34 cellular contexts compared by ENCODE assay signal in genomic region chr18:28287146-28287545, GRCh38.
"Had no signal": no experiment of that assay in that cellular context is flagged by ENCODE, and none has a peak within 500 bp of the region (broad histone marks: within the 10 kb centered on the region; RNA-seq: fewer than 3 reads in every experiment).

No MANE protein-coding gene starts in this region.

- H3K4me1 ChIP-seq: gastroesophageal sphincter, left lung, lower lobe of right lung, right lobe of liver had no signal

- H3K27ac Mint-ChIP-seq: activated CD4-positive, alpha-beta memory T cell treated with anti-CD3 and anti-CD28 coated beads for 36 hours; activated CD4-positive, alpha-beta T cell treated with anti-CD3 and anti-CD28 coated beads, Interleukin-2, amount 10 ng/mL, durations not matched to agents 24 days and 14 days; activated naive CD4-positive, alpha-beta T cell treated with anti-CD3 and anti-CD28 coated beads, Interleukin-2, amount 10 ng/mL, durations not matched to agents 7 days and 5 days; nephron; progenitor cell of endocrine pancreas; stimulated activated effector memory CD8-positive, alpha-beta T cell treated with anti-CD3 and anti-CD28 coated beads, Interleukin-12 subunit alpha, Interleukin-12 subunit beta, amount 100 ng/mL, for 72 hours; stimulated activated naive CD8-positive, alpha-beta T cell treated with anti-CD3 and anti-CD28 coated beads, Interleukin-15, Interleukin-2, amounts not matched to agents 100 ng/mL and 50 ng/mL, for 24 hours; T-helper 1 cell treated with Interleukin-12 subunit alpha and Interleukin-12 subunit beta and Interleukin-4 antibody, amounts not matched to agents 30 μg/mL and 1 μg/mL, for 36 hours had no signal

- H3K9me3 Mint-ChIP-seq: nephron had no signal

- DNase-seq: activated CD4-positive, alpha-beta memory T cell treated with anti-CD3 and anti-CD28 coated beads for 36 hours; activated CD4-positive, alpha-beta T cell treated with anti-CD3 and anti-CD28 coated beads, Interleukin-2, amount 10 ng/mL, durations not matched to agents 24 days and 14 days; activated CD4-positive, CD25-positive, alpha-beta regulatory T cell treated with anti-CD3 and anti-CD28 coated beads, Interleukin-2, amount 50 U/mL, for 72 hours; activated CD8-positive, alpha-beta memory T cell treated with anti-CD3 and anti-CD28 coated beads, Interleukin-2, amount 50 U/mL, for 4 hours; activated gamma-delta T cell; activated naive CD4-positive, alpha-beta T cell treated with anti-CD3 and anti-CD28 coated beads, Interleukin-2, amount 10 ng/mL, durations not matched to agents 7 days and 5 days; activated T-cell treated with anti-CD3 and anti-CD28 coated beads, Interleukin-2, amount 50 U/mL, for 1 hour; amniotic stem cell; brain microvascular endothelial cell; dorsolateral prefrontal cortex; effector memory CD4-positive, alpha-beta T cell; head of caudate nucleus; left lung; lower lobe of right lung; mesenchymal stem cell; ovary; right lobe of liver; stimulated activated CD4-positive, alpha-beta T cell treated with anti-CD3 and anti-CD28 coated beads, Interleukin-12 subunit alpha, Interleukin-12 subunit beta, amount 100 ng/mL, for 4 hours; stimulated activated CD4-positive, alpha-beta T cell treated with anti-CD3 and anti-CD28 coated beads, Interleukin-4, amount 100 ng/mL, for 1 hour; T1000; trophoblast cell; WERI-Rb-1 had no signal

- H3K4me3 ChIP-seq: coronary artery, dorsolateral prefrontal cortex, gastroesophageal sphincter, left lung, lower lobe of right lung, ovary, right lobe of liver, skin epidermis, thoracic aorta had no signal

- H3K4me3 Mint-ChIP-seq: activated CD4-positive, alpha-beta memory T cell treated with anti-CD3 and anti-CD28 coated beads for 36 hours; activated CD4-positive, alpha-beta T cell treated with anti-CD3 and anti-CD28 coated beads, Interleukin-2, amount 10 ng/mL, durations not matched to agents 24 days and 14 days; activated naive CD4-positive, alpha-beta T cell treated with anti-CD3 and anti-CD28 coated beads, Interleukin-2, amount 10 ng/mL, durations not matched to agents 7 days and 5 days; nephron; stimulated activated effector memory CD8-positive, alpha-beta T cell treated with anti-CD3 and anti-CD28 coated beads, Interleukin-12 subunit alpha, Interleukin-12 subunit beta, amount 100 ng/mL, for 72 hours; stimulated activated naive CD8-positive, alpha-beta T cell treated with anti-CD3 and anti-CD28 coated beads, Interleukin-15, Interleukin-2, amounts not matched to agents 100 ng/mL and 50 ng/mL, for 24 hours; T-helper 1 cell treated with Interleukin-12 subunit alpha and Interleukin-12 subunit beta and Interleukin-4 antibody, amounts not matched to agents 30 μg/mL and 1 μg/mL, for 36 hours had no signal

- H3K36me3 ChIP-seq: brain microvascular endothelial cell, gastroesophageal sphincter, left lung, lower lobe of right lung, ovary, right lobe of liver, thoracic aorta, WERI-Rb-1 had no signal

- H3K27me3 Mint-ChIP-seq: activated CD4-positive, alpha-beta memory T cell treated with anti-CD3 and anti-CD28 coated beads for 36 hours; activated CD4-positive, alpha-beta T cell treated with anti-CD3 and anti-CD28 coated beads, Interleukin-2, amount 10 ng/mL, durations not matched to agents 24 days and 14 days; activated naive CD4-positive, alpha-beta T cell treated with anti-CD3 and anti-CD28 coated beads, Interleukin-2, amount 10 ng/mL, durations not matched to agents 7 days and 5 days; progenitor cell of endocrine pancreas; stimulated activated naive CD8-positive, alpha-beta T cell treated with anti-CD3 and anti-CD28 coated beads, Interleukin-15, Interleukin-2, amounts not matched to agents 100 ng/mL and 50 ng/mL, for 24 hours had no signal

- H3K4me1 Mint-ChIP-seq: activated CD4-positive, alpha-beta T cell treated with anti-CD3 and anti-CD28 coated beads, Interleukin-2, amount 10 ng/mL, durations not matched to agents 24 days and 14 days; activated naive CD4-positive, alpha-beta T cell treated with anti-CD3 and anti-CD28 coated beads, Interleukin-2, amount 10 ng/mL, durations not matched to agents 7 days and 5 days; nephron; stimulated activated effector memory CD8-positive, alpha-beta T cell treated with anti-CD3 and anti-CD28 coated beads, Interleukin-12 subunit alpha, Interleukin-12 subunit beta, amount 100 ng/mL, for 72 hours had no signal

- H3K27me3 ChIP-seq: brain microvascular endothelial cell, dorsolateral prefrontal cortex, gastroesophageal sphincter, left lung, ovary, right lobe of liver had no signal

- FAIRE-seq: astrocyte, islet of Langerhans, urothelium cell line had no signal

- H3K9me3 ChIP-seq: gastroesophageal sphincter, ovary, right lobe of liver, thoracic aorta had no signal

- H3K27ac ChIP-seq: brain microvascular endothelial cell, coronary artery, dorsolateral prefrontal cortex, gastroesophageal sphincter, left lung, lower lobe of right lung, ovary, right lobe of liver, skin epidermis, thoracic aorta, WERI-Rb-1 had no signal

- H3K36me3 Mint-ChIP-seq: activated CD4-positive, alpha-beta memory T cell treated with anti-CD3 and anti-CD28 coated beads for 36 hours; activated naive CD4-positive, alpha-beta T cell treated with anti-CD3 and anti-CD28 coated beads, Interleukin-2, amount 10 ng/mL, durations not matched to agents 7 days and 5 days; stimulated activated effector memory CD8-positive, alpha-beta T cell treated with anti-CD3 and anti-CD28 coated beads, Interleukin-12 subunit alpha, Interleukin-12 subunit beta, amount 100 ng/mL, for 72 hours had no signal
